23 cellular contexts compared by ENCODE assay signal in genomic region chr6:25290306-25291060, GRCh38. TPM values are rescaled to one million over a fixed set of nuclear protein-coding genes. Genes with fewer than 3 reads are reported as not detected.
DNase-seq lines count a peak whose midpoint lies in the region; ATAC-seq and TF ChIP-seq lines count a peak whose summit lies in the region.
"Had no signal": no experiment of that assay in that cellular context is flagged by ENCODE, and none has a peak within 500 bp of the region (broad histone marks: within the 10 kb centered on the region; RNA-seq: fewer than 3 reads in every experiment).

No MANE protein-coding gene starts in this region.

- ATAC-seq in left cardiac atrium (no peak), gastroesophageal sphincter (peak; percentile 34), sciatic nerve (peak; percentile 35), upper lobe of right lung (peak; percentile 79), T-helper 17 cell (no peak), GM18505 (IDR thresholded peaks at IDR 0.05; ENCODE audit: unreplicated experiment) (no peak)
- ATAC-seq: HCT116, Panc1 had no signal

- no peak overlapping the region for H3K27ac Mint-ChIP-seq in T-helper 17 cell
- H3K27ac Mint-ChIP-seq: CD4-positive, alpha-beta memory T cell had no signal

- H3K4me1 ChIP-seq in left ventricle myocardium inferior (peaks cover 23% of the 10 kb centered on the region), gastroesophageal sphincter (peaks cover 0 to 2% (median 0%) of the 10 kb centered on the region in 3 donors), upper lobe of right lung (peaks cover 16% of the 10 kb centered on the region)
- H3K4me1 ChIP-seq: BLaER1 treated with 17β-estradiol and CSF1 and Interleukin-3, amounts not matched to agents 10 nM and 100 nM; Caco-2; SJCRH30 had no signal

- peaks cover under 1% of the 10 kb centered on the region for H3K4me1 Mint-ChIP-seq in T-helper 17 cell

- TF ChIP-seq POLR2A in gastroesophageal sphincter (IDR thresholded peaks at IDR 0.05): no peak
- TF ChIP-seq POLR2A in GM18505 (IDR thresholded peaks at IDR 0.05; ENCODE audit: borderline replicate concordance, extremely low read depth, insufficient read depth, insufficient read length): no peak

- intact Hi-C loops in left ventricle myocardium inferior (cut with micrococcal nuclease) (no loop called here), left cardiac atrium (cut with DNase I) (no loop called here), sciatic nerve (cut with DNase I) (no loop called here), upper lobe of right lung (cut with DNase I) (no loop called here)

- H3K27ac ChIP-seq in left ventricle myocardium inferior (replicated peaks) (peak overlapping the region; percentile 34), gastroesophageal sphincter (peak overlapping the region in 1 of 4 donors; percentile 11), upper lobe of right lung (peak overlapping the region; percentile 64)
- H3K27ac ChIP-seq: BLaER1 treated with 17β-estradiol and CSF1 and Interleukin-3, amounts not matched to agents 10 nM and 100 nM; SJCRH30 had no signal

- no peak for TF ChIP-seq CTCF in left ventricle myocardium inferior (IDR thresholded peaks at IDR 0.05; ENCODE audit: borderline replicate concordance)
- TF ChIP-seq CTCF in gastroesophageal sphincter (IDR thresholded peaks at IDR 0.05): no peak
- no peak for TF ChIP-seq CTCF in upper lobe of right lung (IDR thresholded peaks at IDR 0.05)

- WGBS in gastroesophageal sphincter (ENCODE audit: low coverage in 1 of 2), 2 donors: 44 to 68% methylated on average over 3 to 5 of the region's 5 CpGs

- DNase-seq in left ventricle myocardium inferior (no peak), left cardiac atrium (no peak), sciatic nerve (ENCODE audit: low spot score) (no peak), upper lobe of right lung (peak; percentile 66), globus pallidus (ENCODE audit: low spot score) (no peak), T-helper 17 cell (no peak)
- DNase-seq: 8988T; Caco-2; CD4-positive, alpha-beta memory T cell; DND-41; GOT3; KG1; NCI-H1105; NCI-H2029 treated with DMSO at 0.1 percent for 48 hours; NCI-H2171; NCI-H524 treated with DMSO at 0.1 percent for 48 hours; NCI-H82; SJCRH30 had no signal

- no peak overlapping the region for H3K4me3 Mint-ChIP-seq in T-helper 17 cell
- H3K4me3 Mint-ChIP-seq: CD4-positive, alpha-beta memory T cell had no signal

- TF ChIP-seq EP300 in gastroesophageal sphincter (IDR thresholded peaks at IDR 0.05): no peak

- H3K27me3 Mint-ChIP-seq in T-helper 17 cell: peaks cover 2% of the 10 kb centered on the region
- H3K27me3 Mint-ChIP-seq: CD4-positive, alpha-beta memory T cell had no signal

- H3K4me3 ChIP-seq in left ventricle myocardium inferior (no peak overlapping the region), gastroesophageal sphincter (no peak overlapping the region), upper lobe of right lung (no peak overlapping the region)
- H3K4me3 ChIP-seq: BLaER1 treated with 17β-estradiol and CSF1 and Interleukin-3, amounts not matched to agents 10 nM and 100 nM; SJCRH30 had no signal

- H3K27me3 ChIP-seq in left ventricle myocardium inferior (ENCODE audit: low read depth) (no peaks in the 10 kb centered on the region), gastroesophageal sphincter (peaks cover 8% of the 10 kb centered on the region), upper lobe of right lung (no peaks in the 10 kb centered on the region)
- H3K27me3 ChIP-seq: BLaER1 treated with 17β-estradiol and CSF1 and Interleukin-3, amounts not matched to agents 10 nM and 100 nM; SJCRH30 had no signal

- H3K36me3 ChIP-seq in left ventricle myocardium inferior (no peaks in the 10 kb centered on the region), gastroesophageal sphincter (no peaks in the 10 kb centered on the region), upper lobe of right lung (no peaks in the 10 kb centered on the region)
- H3K36me3 ChIP-seq: BLaER1 treated with 17β-estradiol and CSF1 and Interleukin-3, amounts not matched to agents 10 nM and 100 nM; SJCRH30 had no signal

- no peaks in the 10 kb centered on the region for H3K9me3 ChIP-seq in left ventricle myocardium inferior (replicated peaks)
- H3K9me3 ChIP-seq in gastroesophageal sphincter: no peaks in the 10 kb centered on the region
- no peaks in the 10 kb centered on the region for H3K9me3 ChIP-seq in upper lobe of right lung
- no peaks in the 10 kb centered on the region for H3K9me3 ChIP-seq in T-helper 17 cell (ENCODE audit: control insufficient read depth, low read length, poor library complexity, severe bottlenecking)
- H3K9me3 ChIP-seq: BLaER1 treated with 17β-estradiol and CSF1 and Interleukin-3, amounts not matched to agents 10 nM and 100 nM; Caco-2; SJCRH30 had no signal

- no peaks in the 10 kb centered on the region for H3K36me3 Mint-ChIP-seq in T-helper 17 cell (ENCODE audit: low read depth)
- H3K36me3 Mint-ChIP-seq: CD4-positive, alpha-beta memory T cell had no signal

RNA-seq across cellular contexts. Expression of gene CARMIL1, which starts 11.3 kb away (rescaled TPM):
- total RNA-seq in left ventricle myocardium inferior (8.4 TPM), left cardiac atrium (10 to 100 TPM; 10.8 to 11.3 TPM), gastroesophageal sphincter (10 to 100 TPM in 3 of 4 donors, 1 to 10 TPM in 1; 6.2 to 17.2 (median 11.5) TPM), sciatic nerve (20.8 TPM), upper lobe of right lung (37.6 TPM), T-helper 17 cell (1 to 10 TPM; 3.5 to 4.8 TPM)

Comparison
In these comparisons a context has a peak if more than half of its experiments do, and no peak if none do; other contexts are left out.
1. ATAC-seq: peak in gastroesophageal sphincter (single experiment), sciatic nerve (single experiment) and upper lobe of right lung (single experiment); none in left cardiac atrium (0 of 2), T-helper 17 cell (single experiment) and GM18505 (single experiment).